Comparison of ENCODE assay signal across 1 cellular context in the genomic region with DNA sequence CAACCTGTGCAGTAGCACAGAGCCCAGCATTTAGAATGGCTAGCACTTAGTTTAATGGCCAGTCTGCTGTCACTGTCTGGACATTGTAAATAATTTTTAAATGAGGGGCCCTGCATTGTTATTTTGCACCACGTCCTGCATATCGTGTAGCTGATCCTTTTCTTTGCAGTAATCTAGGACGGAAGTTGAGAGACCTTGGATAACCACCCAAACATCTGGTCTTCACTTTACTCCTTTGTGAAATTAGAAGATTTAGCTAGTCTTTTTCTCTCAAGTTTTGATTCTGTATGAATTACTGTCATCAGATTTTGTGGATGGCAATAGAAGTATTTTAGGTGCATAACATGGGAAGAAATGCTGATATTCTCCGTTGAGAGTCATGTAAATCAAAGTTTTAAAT.
TF ChIP-seq lines count a peak whose summit lies in the region.

No MANE protein-coding gene starts in this region.

TF ChIP-seq in neural cell, 6 proteins besides CTCF, POLR2A, EP300 and RAD21:
- TF ChIP-seq, protein P1, sequence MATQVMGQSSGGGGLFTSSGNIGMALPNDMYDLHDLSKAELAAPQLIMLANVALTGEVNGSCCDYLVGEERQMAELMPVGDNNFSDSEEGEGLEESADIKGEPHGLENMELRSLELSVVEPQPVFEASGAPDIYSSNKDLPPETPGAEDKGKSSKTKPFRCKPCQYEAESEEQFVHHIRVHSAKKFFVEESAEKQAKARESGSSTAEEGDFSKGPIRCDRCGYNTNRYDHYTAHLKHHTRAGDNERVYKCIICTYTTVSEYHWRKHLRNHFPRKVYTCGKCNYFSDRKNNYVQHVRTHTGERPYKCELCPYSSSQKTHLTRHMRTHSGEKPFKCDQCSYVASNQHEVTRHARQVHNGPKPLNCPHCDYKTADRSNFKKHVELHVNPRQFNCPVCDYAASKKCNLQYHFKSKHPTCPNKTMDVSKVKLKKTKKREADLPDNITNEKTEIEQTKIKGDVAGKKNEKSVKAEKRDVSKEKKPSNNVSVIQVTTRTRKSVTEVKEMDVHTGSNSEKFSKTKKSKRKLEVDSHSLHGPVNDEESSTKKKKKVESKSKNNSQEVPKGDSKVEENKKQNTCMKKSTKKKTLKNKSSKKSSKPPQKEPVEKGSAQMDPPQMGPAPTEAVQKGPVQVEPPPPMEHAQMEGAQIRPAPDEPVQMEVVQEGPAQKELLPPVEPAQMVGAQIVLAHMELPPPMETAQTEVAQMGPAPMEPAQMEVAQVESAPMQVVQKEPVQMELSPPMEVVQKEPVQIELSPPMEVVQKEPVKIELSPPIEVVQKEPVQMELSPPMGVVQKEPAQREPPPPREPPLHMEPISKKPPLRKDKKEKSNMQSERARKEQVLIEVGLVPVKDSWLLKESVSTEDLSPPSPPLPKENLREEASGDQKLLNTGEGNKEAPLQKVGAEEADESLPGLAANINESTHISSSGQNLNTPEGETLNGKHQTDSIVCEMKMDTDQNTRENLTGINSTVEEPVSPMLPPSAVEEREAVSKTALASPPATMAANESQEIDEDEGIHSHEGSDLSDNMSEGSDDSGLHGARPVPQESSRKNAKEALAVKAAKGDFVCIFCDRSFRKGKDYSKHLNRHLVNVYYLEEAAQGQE (IDR thresholded peaks at IDR 0.05; ENCODE audit: borderline replicate concordance), result no peak
